Comparison of ENCODE assay signal across 17 cellular contexts in genomic region chr4:20698820-20699219, GRCh38. TPM values are rescaled to one million over a fixed set of nuclear protein-coding genes. Genes with fewer than 3 reads are reported as not detected.
DNase-seq lines count a peak whose midpoint lies in the region; ATAC-seq and TF ChIP-seq lines count a peak whose summit lies in the region.
"Had no signal": no experiment of that assay in that cellular context is flagged by ENCODE, and none has a peak within 500 bp of the region (broad histone marks: within the 10 kb centered on the region; RNA-seq: fewer than 3 reads in every experiment).

No MANE protein-coding gene starts in this region.

- no peaks in the 10 kb centered on the region for H3K36me3 ChIP-seq in MG63
- H3K36me3 ChIP-seq: stomach had no signal

- H3K9me3 ChIP-seq in MG63, result no peaks in the 10 kb centered on the region
- H3K9me3 ChIP-seq: stomach had no signal

- TF ChIP-seq CTCF in glutamatergic neuron (IDR thresholded peaks at IDR 0.05; ENCODE audit: partially characterized antibody, unreplicated experiment), result no peak

- no peak overlapping the region for H3K27ac Mint-ChIP-seq in activated T-cell treated with anti-CD3 and anti-CD28 coated beads, Interleukin-2, amount 50 U/mL, for 72 hours
- H3K27ac Mint-ChIP-seq in T-cell, result peak overlapping the region in 1 of 2 donors; percentile 32
- peak overlapping the region; percentile 60 for H3K27ac Mint-ChIP-seq in glutamatergic neuron (ENCODE audit: unreplicated experiment)
- H3K27ac Mint-ChIP-seq in stimulated activated naive B cell treated with anti-CD40 and anti-IgM and Interleukin-4, amounts not matched to agents 10 μg/mL and 1 μg/mL and 100 μg/mL, for 72 hours, result peak overlapping the region; percentile 62
- H3K27ac Mint-ChIP-seq: activated CD4-positive, alpha-beta memory T cell treated with anti-CD3 and anti-CD28 coated beads for 36 hours had no signal

- H3K27me3 ChIP-seq in MG63, result no peaks in the 10 kb centered on the region
- H3K27me3 ChIP-seq: stomach had no signal

- CTCF ChIA-PET in T-cell (lab: Charles Lee), result interaction anchor here (1.1 kb wide), 2 partner anchors 8 to 14 kb away, joined by 3 to 4 read pairs; no protein-coding TSS in a partner anchor

- H3K4me3 Mint-ChIP-seq in activated T-cell treated with anti-CD3 and anti-CD28 coated beads, Interleukin-2, amount 50 U/mL, for 72 hours, result peak overlapping the region; percentile 10 to 80
- H3K4me3 Mint-ChIP-seq in T-cell (peak overlapping the region; percentile 25 to 97 (median 58)), glutamatergic neuron (ENCODE audit: unreplicated experiment) (peak overlapping the region; percentile 13)
- H3K4me3 Mint-ChIP-seq in stimulated activated naive B cell treated with anti-CD40 and anti-IgM and Interleukin-4, amounts not matched to agents 10 μg/mL and 1 μg/mL and 100 μg/mL, for 72 hours, result peak overlapping the region in 1 of 2 donors; percentile 62

- no peak for DNase-seq in activated T-cell treated with anti-CD3 and anti-CD28 coated beads, Interleukin-2, amount 50 U/mL, for 72 hours
- no peak for DNase-seq in activated T-cell treated with anti-CD3 and anti-CD28 coated beads for 4 hours
- DNase-seq in T-cell, result no peak
- DNase-seq in glutamatergic neuron, result no peak
- DNase-seq in stimulated activated naive B cell treated with anti-CD40 and anti-IgM and Interleukin-4, amounts not matched to agents 10 μg/mL and 1 μg/mL and 100 μg/mL, for 72 hours, result no peak
- DNase-seq in activated CD4-positive, CD25-positive, alpha-beta regulatory T cell treated with anti-CD3 and anti-CD28 coated beads, Interleukin-2, amount 50 U/mL, for 72 hours, result no peak
- no peak for DNase-seq in MG63
- no peak for DNase-seq in COLO829 (ENCODE audit: low spot score)
- DNase-seq: activated CD4-positive, alpha-beta memory T cell treated with anti-CD3 and anti-CD28 coated beads for 36 hours; activated naive CD4-positive, alpha-beta T cell treated with Interleukin-2 at 50 U/mL for 16 hours; DMS79; H7; KBM-7; NCI-H146; NCI-H510A; occipital lobe; stomach had no signal

- ATAC-seq in activated T-cell treated with anti-CD3 and anti-CD28 coated beads, Interleukin-2, amount 50 U/mL, for 72 hours (replicated peaks in 1 of 2), result no peak
- no peak for ATAC-seq in T-cell (replicated peaks in 1 of 4)
- ATAC-seq in stimulated activated naive B cell treated with anti-CD40 and anti-IgM and Interleukin-4, amounts not matched to agents 10 μg/mL and 1 μg/mL and 100 μg/mL, for 72 hours (replicated peaks), result no peak

- H3K36me3 Mint-ChIP-seq in activated T-cell treated with anti-CD3 and anti-CD28 coated beads, Interleukin-2, amount 50 U/mL, for 72 hours (ENCODE audit: insufficient read depth in 2 of 2), result no peaks in the 10 kb centered on the region
- peaks cover under 1% of the 10 kb centered on the region for H3K36me3 Mint-ChIP-seq in T-cell
- H3K36me3 Mint-ChIP-seq in glutamatergic neuron (ENCODE audit: unreplicated experiment), result no peaks in the 10 kb centered on the region
- peaks cover 3 to 10% of the 10 kb centered on the region in 2 donors for H3K36me3 Mint-ChIP-seq in stimulated activated naive B cell treated with anti-CD40 and anti-IgM and Interleukin-4, amounts not matched to agents 10 μg/mL and 1 μg/mL and 100 μg/mL, for 72 hours

- H3K4me1 Mint-ChIP-seq in activated T-cell treated with anti-CD3 and anti-CD28 coated beads, Interleukin-2, amount 50 U/mL, for 72 hours (ENCODE audit: low read depth), result peaks cover 32% of the 10 kb centered on the region
- peaks cover 39 to 44% (median 40%) of the 10 kb centered on the region in 3 donors for H3K4me1 Mint-ChIP-seq in T-cell
- H3K4me1 Mint-ChIP-seq in glutamatergic neuron (ENCODE audit: low read depth, unreplicated experiment), result peaks cover 7% of the 10 kb centered on the region
- peaks cover 14 to 19% of the 10 kb centered on the region in 2 donors for H3K4me1 Mint-ChIP-seq in stimulated activated naive B cell treated with anti-CD40 and anti-IgM and Interleukin-4, amounts not matched to agents 10 μg/mL and 1 μg/mL and 100 μg/mL, for 72 hours

- H3K9me3 Mint-ChIP-seq in activated T-cell treated with anti-CD3 and anti-CD28 coated beads, Interleukin-2, amount 50 U/mL, for 72 hours, result no peaks in the 10 kb centered on the region
- H3K9me3 Mint-ChIP-seq in T-cell (no peaks in the 10 kb centered on the region), glutamatergic neuron (ENCODE audit: unreplicated experiment) (peaks cover 3% of the 10 kb centered on the region)
- H3K9me3 Mint-ChIP-seq in stimulated activated naive B cell treated with anti-CD40 and anti-IgM and Interleukin-4, amounts not matched to agents 10 μg/mL and 1 μg/mL and 100 μg/mL, for 72 hours, result no peaks in the 10 kb centered on the region
- H3K9me3 Mint-ChIP-seq: activated CD4-positive, alpha-beta memory T cell treated with anti-CD3 and anti-CD28 coated beads for 36 hours had no signal

- H3K27me3 Mint-ChIP-seq in activated T-cell treated with anti-CD3 and anti-CD28 coated beads, Interleukin-2, amount 50 U/mL, for 72 hours (ENCODE audit: low read depth), result no peaks in the 10 kb centered on the region
- H3K27me3 Mint-ChIP-seq in T-cell, result peaks cover 5 to 7% of the 10 kb centered on the region in 2 donors
- peaks cover 2% of the 10 kb centered on the region for H3K27me3 Mint-ChIP-seq in glutamatergic neuron (ENCODE audit: unreplicated experiment)
- peaks cover 3 to 6% of the 10 kb centered on the region in 2 donors for H3K27me3 Mint-ChIP-seq in stimulated activated naive B cell treated with anti-CD40 and anti-IgM and Interleukin-4, amounts not matched to agents 10 μg/mL and 1 μg/mL and 100 μg/mL, for 72 hours

- POLR2A ChIA-PET in T-cell (lab: Charles Lee), result no interaction called here

- no peak overlapping the region for H3K4me3 ChIP-seq in MG63

RNA-seq across cellular contexts. Expression of gene PACRGL, which starts 1.4 kb away (rescaled TPM):
- total RNA-seq in activated T-cell treated with anti-CD3 and anti-CD28 coated beads, Interleukin-2, amount 50 U/mL, for 72 hours, result 1 to 10 TPM; 7.5 to 9.9 TPM
- total RNA-seq in T-cell, result 10 to 100 TPM; 11.6 to 15.1 (median 13.4) TPM
- total RNA-seq in glutamatergic neuron (ENCODE audit: unreplicated experiment), result 10.9 TPM
- total RNA-seq in MG63 (2014; rRNA removed; shearing (Covaris generic); ENCODE audit: low replicate concordance), result 8.4 and 44.2 TPM in 2 replicates
